In genomic region chr16:25692734-25693508, GRCh38 we compare ENCODE assay signal across 3 cellular contexts.
TF ChIP-seq lines count a peak whose summit lies in the region.

No MANE protein-coding gene starts in this region.

TF ChIP-seq in SK-N-SH, 30 proteins besides CTCF, POLR2A, EP300 and RAD21 (continued from another document):
- TF ChIP-seq REST (IDR thresholded peaks at IDR 0.05; ENCODE audit: low read depth, low read length) (no peak), NFIC (IDR thresholded peaks at IDR 0.05; ENCODE audit: borderline replicate concordance) (no peak), FOXM1 (IDR thresholded peaks at IDR 0.05; ENCODE audit: low read depth) (no peak), MEF2A (IDR thresholded peaks at IDR 0.05; ENCODE audit: borderline replicate concordance, low read depth) (no peak), ZBTB33 (IDR thresholded peaks at IDR 0.05; ENCODE audit: borderline replicate concordance, low read depth) (no peak), USF2 (IDR thresholded peaks at IDR 0.05; ENCODE audit: borderline replicate concordance, low read depth, low read length) (no peak), MXI1 (IDR thresholded peaks at IDR 0.05; ENCODE audit: low read depth, low read length) (no peak), RXRA (IDR thresholded peaks at IDR 0.05; ENCODE audit: borderline replicate concordance, low read depth) (no peak), YY1 (IDR thresholded peaks at IDR 0.05; ENCODE audit: low read depth) (no peak)
TF ChIP-seq in SK-N-SH: peak in this region for 0.

TF ChIP-seq in SK-N-SH treated with all-trans-retinoic acid at 6 μM for 48 hours, 23 proteins besides CTCF, POLR2A, EP300 and RAD21 (continued from another document):
- TF ChIP-seq ARNTL (CRISPR knock-in tag; IDR thresholded peaks at IDR 0.05; ENCODE audit: borderline replicate concordance, low read depth): no peak
- no peak for TF ChIP-seq ZFP3 (CRISPR knock-in tag; IDR thresholded peaks at IDR 0.05)
- no peak for TF ChIP-seq SNAI2 (CRISPR knock-in tag; IDR thresholded peaks at IDR 0.05)
- no peak for TF ChIP-seq CSDC2 (CRISPR knock-in tag; IDR thresholded peaks at IDR 0.05)
- no peak for TF ChIP-seq PPARA (CRISPR knock-in tag; IDR thresholded peaks at IDR 0.05; ENCODE audit: borderline replicate concordance)
- no peak for TF ChIP-seq BACH2 (CRISPR knock-in tag; IDR thresholded peaks at IDR 0.05; ENCODE audit: borderline replicate concordance)
- no peak for TF ChIP-seq CREB5 (CRISPR knock-in tag; IDR thresholded peaks at IDR 0.05; ENCODE audit: low read depth)
- no peak for TF ChIP-seq ZC3H10 (CRISPR knock-in tag; IDR thresholded peaks at IDR 0.05)
- TF ChIP-seq ZNF70 (CRISPR knock-in tag; IDR thresholded peaks at IDR 0.05): no peak
- no peak for TF ChIP-seq GLIS3 (CRISPR knock-in tag; IDR thresholded peaks at IDR 0.05)
- no peak for TF ChIP-seq RARB (CRISPR knock-in tag; IDR thresholded peaks at IDR 0.05)
- no peak for TF ChIP-seq ZNF565 (CRISPR knock-in tag; conservative IDR thresholded peaks at IDR 0.05; ENCODE audit: low read depth)
- no peak for TF ChIP-seq ZNF8 (CRISPR knock-in tag; IDR thresholded peaks at IDR 0.05)
- TF ChIP-seq TSHZ2 (CRISPR knock-in tag; IDR thresholded peaks at IDR 0.05): no peak
- no peak for TF ChIP-seq ZFP30 (CRISPR knock-in tag; IDR thresholded peaks at IDR 0.05)
- TF ChIP-seq CSRNP3 (CRISPR knock-in tag; IDR thresholded peaks at IDR 0.05): no peak

TF ChIP-seq in WTC11, 78 proteins besides CTCF, POLR2A, EP300 and RAD21 (continued from another document):
- no peak for TF ChIP-seq ARID4B (CRISPR knock-in tag; IDR thresholded peaks at IDR 0.05; ENCODE audit: borderline replicate concordance)
- TF ChIP-seq ZNF121 (CRISPR knock-in tag; IDR thresholded peaks at IDR 0.05): no peak
- TF ChIP-seq GRHL2 (CRISPR knock-in tag; IDR thresholded peaks at IDR 0.05; ENCODE audit: insufficient replicate concordance, severe bottlenecking): no peak
- no peak for TF ChIP-seq IRF2 (CRISPR knock-in tag; IDR thresholded peaks at IDR 0.05; ENCODE audit: borderline replicate concordance, low read depth)
- TF ChIP-seq SMAD3 (CRISPR knock-in tag; IDR thresholded peaks at IDR 0.05; ENCODE audit: borderline replicate concordance): no peak
- TF ChIP-seq TEAD1 (CRISPR knock-in tag; IDR thresholded peaks at IDR 0.05): no peak
- no peak for TF ChIP-seq CBFB (CRISPR knock-in tag; IDR thresholded peaks at IDR 0.05; ENCODE audit: low read depth)
